Comparison of ENCODE assay signal across 8 cellular contexts in the genomic region with DNA sequence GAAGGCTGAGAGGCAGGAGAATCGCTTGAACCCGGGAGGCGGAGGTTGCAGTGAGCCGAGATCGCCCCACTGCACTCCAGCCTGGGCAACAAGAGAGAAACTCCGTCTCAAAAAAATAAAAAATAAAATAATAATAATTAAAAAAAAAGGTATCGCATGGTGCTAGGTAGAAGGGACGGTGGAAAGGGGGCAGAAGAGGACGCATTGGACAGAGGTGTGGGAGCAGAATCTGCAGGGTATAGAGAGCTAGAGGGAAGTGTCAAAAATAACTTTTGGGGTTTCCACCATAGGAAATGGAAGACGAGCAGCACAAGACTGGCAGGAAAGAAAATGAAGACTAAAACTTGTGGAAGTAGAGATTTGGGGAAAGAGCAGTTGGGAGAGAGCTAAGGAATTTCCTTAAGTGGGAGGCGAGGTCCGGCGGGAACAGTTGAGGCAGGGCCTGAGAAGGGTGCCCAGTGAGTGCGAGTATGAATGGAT. TPM values are rescaled to one million over a fixed set of nuclear protein-coding genes. Genes with fewer than 3 reads are reported as not detected.
DNase-seq lines count a peak whose midpoint lies in the region; ATAC-seq, FAIRE-seq and TF ChIP-seq lines count a peak whose summit lies in the region.

No MANE protein-coding gene starts in this region.

- FAIRE-seq in GM12892 (lab: Jason Lieb, UNC), result no peak

- H3K9me3 Mint-ChIP-seq in activated T-cell treated with anti-CD3 and anti-CD28 coated beads, Interleukin-2, amount 50 U/mL, for 24 hours, result no peaks in the 10 kb centered on the region
- H3K9me3 Mint-ChIP-seq in activated naive CD8-positive, alpha-beta T cell treated with anti-CD3 and anti-CD28 coated beads, Interleukin-2, amount 50 U/mL, for 24 hours, result no peaks in the 10 kb centered on the region

- H3K4me3 Mint-ChIP-seq in activated T-cell treated with anti-CD3 and anti-CD28 coated beads, Interleukin-2, amount 50 U/mL, for 24 hours, result peak overlapping the region; percentile 95
- H3K4me3 Mint-ChIP-seq in activated naive CD8-positive, alpha-beta T cell treated with anti-CD3 and anti-CD28 coated beads, Interleukin-2, amount 50 U/mL, for 24 hours, result peak overlapping the region; percentile 91

- H3K36me3 Mint-ChIP-seq in activated T-cell treated with anti-CD3 and anti-CD28 coated beads, Interleukin-2, amount 50 U/mL, for 24 hours (ENCODE audit: low read depth), result peaks cover 9% of the 10 kb centered on the region
- H3K36me3 Mint-ChIP-seq in activated naive CD8-positive, alpha-beta T cell treated with anti-CD3 and anti-CD28 coated beads, Interleukin-2, amount 50 U/mL, for 24 hours (ENCODE audit: low read depth), result no peaks in the 10 kb centered on the region

- TF ChIP-seq POLR2A in GM12892 (IDR thresholded peaks at IDR 0.05; ENCODE audit: low read depth, low read length), result no peak

- DNase-seq in activated T-cell treated with anti-CD3 and anti-CD28 coated beads, Interleukin-2, amount 50 U/mL, for 24 hours, result no peak
- DNase-seq in activated T-cell treated with anti-CD3 and anti-CD28 coated beads, Interleukin-2, amount 50 U/mL, for 1 hour, result no peak
- no peak for DNase-seq in activated naive CD8-positive, alpha-beta T cell treated with anti-CD3 and anti-CD28 coated beads, Interleukin-2, amount 50 U/mL, for 24 hours
- no peak for DNase-seq in substantia nigra (lab: John Stamatoyannopoulos, UW)
- no peak for DNase-seq in GM12892 (ENCODE audit: insufficient read length)

- H3K4me1 Mint-ChIP-seq in activated T-cell treated with anti-CD3 and anti-CD28 coated beads, Interleukin-2, amount 50 U/mL, for 24 hours (ENCODE audit: low read depth), result peaks cover 54% of the 10 kb centered on the region
- H3K4me1 Mint-ChIP-seq in activated naive CD8-positive, alpha-beta T cell treated with anti-CD3 and anti-CD28 coated beads, Interleukin-2, amount 50 U/mL, for 24 hours, result peaks cover 52% of the 10 kb centered on the region

- peaks cover 29% of the 10 kb centered on the region for H3K27me3 Mint-ChIP-seq in activated T-cell treated with anti-CD3 and anti-CD28 coated beads, Interleukin-2, amount 50 U/mL, for 24 hours
- peaks cover 25% of the 10 kb centered on the region for H3K27me3 Mint-ChIP-seq in activated naive CD8-positive, alpha-beta T cell treated with anti-CD3 and anti-CD28 coated beads, Interleukin-2, amount 50 U/mL, for 24 hours

- H3K4me3 ChIP-seq in iPS-20b (ENCODE audit: low read length), result peak overlapping the region; percentile 98

- ATAC-seq in activated naive CD8-positive, alpha-beta T cell treated with anti-CD3 and anti-CD28 coated beads, Interleukin-2, amount 50 U/mL, for 24 hours, result no peak
- ATAC-seq in HG03442 (IDR thresholded peaks at IDR 0.05; ENCODE audit: unreplicated experiment) (no peak), HG02852 (IDR thresholded peaks at IDR 0.05; ENCODE audit: unreplicated experiment) (no peak)

- H3K9ac ChIP-seq in iPS-20b (ENCODE audit: low read depth, low read length), result peak overlapping the region; percentile 93

- H3K4me1 ChIP-seq in iPS-20b (ENCODE audit: insufficient read depth, low read length), result peaks cover 16% of the 10 kb centered on the region

- peaks cover 3% of the 10 kb centered on the region; the same call in 1 of the 2 replicates for H3K27me3 ChIP-seq in iPS-20b (ENCODE audit: insufficient read depth, low read length)

- no peaks in the 10 kb centered on the region for H3K9me3 ChIP-seq in iPS-20b (ENCODE audit: insufficient read depth, low read depth, low read length)

- peak overlapping the region; percentile 95 for H3K27ac Mint-ChIP-seq in activated T-cell treated with anti-CD3 and anti-CD28 coated beads, Interleukin-2, amount 50 U/mL, for 24 hours
- peak overlapping the region; percentile 87 for H3K27ac Mint-ChIP-seq in activated naive CD8-positive, alpha-beta T cell treated with anti-CD3 and anti-CD28 coated beads, Interleukin-2, amount 50 U/mL, for 24 hours

- no peaks in the 10 kb centered on the region for H3K36me3 ChIP-seq in iPS-20b (ENCODE audit: insufficient read depth, low read depth, low read length)

- no peak overlapping the region for H3K27ac ChIP-seq in iPS-20b (ENCODE audit: low read length)
- H3K27ac ChIP-seq in substantia nigra (ENCODE audit: low read depth, low read length, poor library complexity, severe bottlenecking), result peak overlapping the region; percentile 66

RNA-seq across cellular contexts. Expression of gene MKRN2, which starts 0.6 kb away (rescaled TPM):
- 30.0 TPM for polyA plus RNA-seq in GM12892 (2012; ENCODE audit: missing spikeins)

RNA-seq across cellular contexts. Expression of gene MKRN2OS, which starts 11.0 kb away (rescaled TPM):
- polyA plus RNA-seq in GM12892 (2012; ENCODE audit: missing spikeins), result 0.51 TPM
